Comparison of ENCODE assay signal across 33 cellular contexts in genomic region chr2:48824116-48824515, GRCh38.
"Had no signal": no experiment of that assay in that cellular context is flagged by ENCODE, and none has a peak within 500 bp of the region (broad histone marks: within the 10 kb centered on the region; RNA-seq: fewer than 3 reads in every experiment).

No MANE protein-coding gene starts in this region.

- H3K9me3 Mint-ChIP-seq: activated CD4-positive, alpha-beta memory T cell treated with anti-CD3 and anti-CD28 coated beads, Interleukin-2, amount 10 ng/mL, durations not matched to agents 7 days and 5 days; activated CD4-positive, alpha-beta T cell treated with anti-CD3 and anti-CD28 coated beads, Interleukin-2, amount 10 ng/mL, durations not matched to agents 7 days and 5 days; activated T-cell treated with anti-CD3 and anti-CD28 coated beads, Interleukin-2, amount 50 U/mL, for 4 hours; brain; endodermal cell; T-helper 2 cell treated with Interferon-gamma antibody and Interleukin-4, amounts not matched to agents 5 μg/mL and 100 μg/mL, for 36 hours had no signal

- ATAC-seq: activated T-cell treated with anti-CD3 and anti-CD28 coated beads, Interleukin-2, amount 50 U/mL, for 4 hours; activated T-helper 17 cell treated with anti-CD3 and anti-CD28 coated beads, Interleukin-2, amount 50 U/mL, for 72 hours; gastroesophageal sphincter; heart right ventricle; T-helper 17 cell had no signal

- H3K36me3 Mint-ChIP-seq: activated naive CD8-positive, alpha-beta T cell; brain had no signal

- H3K27me3 ChIP-seq: adrenal gland, breast epithelium, cardiac muscle cell, colonic mucosa, esophagus squamous epithelium, gastroesophageal sphincter had no signal

- DNase-seq: activated CD4-positive, alpha-beta memory T cell treated with anti-CD3 and anti-CD28 coated beads, Interleukin-2, amount 10 ng/mL, durations not matched to agents 7 days and 5 days; activated CD4-positive, alpha-beta T cell treated with anti-CD3 and anti-CD28 coated beads for 1 hour; activated CD4-positive, alpha-beta T cell treated with anti-CD3 and anti-CD28 coated beads for 4 hours; activated CD4-positive, alpha-beta T cell treated with anti-CD3 and anti-CD28 coated beads, Interleukin-2, amount 10 ng/mL, durations not matched to agents 7 days and 5 days; activated CD4-positive, alpha-beta T cell treated with anti-CD3 and anti-CD28 coated beads, Interleukin-2, amount 50 U/mL, for 4 hours; activated CD8-positive, alpha-beta memory T cell treated with anti-CD3 and anti-CD28 coated beads, Interleukin-2, amount 50 U/mL, for 48 hours; activated effector memory CD4-positive, alpha-beta T cell treated with Interleukin-2 at 50 U/mL for 16 hours; activated gamma-delta T cell treated with Interleukin-2 at 50 U/mL for 16 hours; activated naive CD4-positive, alpha-beta T cell treated with anti-CD3 and anti-CD28 coated beads, Interleukin-2, amount 50 U/mL, for 16 hours; activated naive CD4-positive, alpha-beta T cell treated with Interleukin-2 at 50 U/mL for 16 hours; activated T-cell treated with anti-CD3 and anti-CD28 coated beads for 4 hours; activated T-cell treated with anti-CD3 and anti-CD28 coated beads, Interleukin-2, amount 50 U/mL, for 4 hours; adrenal gland; amygdala; aorta; central memory CD4-positive, alpha-beta T cell; cerebellar nuclear complex; colonic mucosa; effector memory CD4-positive, alpha-beta T cell; endodermal cell; erythroblast; esophagus squamous epithelium; foreskin melanocyte; heart right ventricle; T-helper 1 cell; T-helper 17 cell had no signal

- H3K4me3 ChIP-seq: adrenal gland, breast epithelium, cardiac muscle cell, colonic mucosa, esophagus squamous epithelium, gastroesophageal sphincter, heart right ventricle had no signal

- H3K27me3 Mint-ChIP-seq: activated CD4-positive, alpha-beta memory T cell treated with anti-CD3 and anti-CD28 coated beads, Interleukin-2, amount 10 ng/mL, durations not matched to agents 7 days and 5 days; activated CD4-positive, alpha-beta T cell treated with anti-CD3 and anti-CD28 coated beads, Interleukin-2, amount 10 ng/mL, durations not matched to agents 7 days and 5 days; brain had no signal

- H3K27ac ChIP-seq: adrenal gland, breast epithelium, cardiac muscle cell, colonic mucosa, esophagus squamous epithelium, gastroesophageal sphincter, heart right ventricle had no signal

- H3K4me1 ChIP-seq: adrenal gland, breast epithelium, colonic mucosa, esophagus squamous epithelium, gastroesophageal sphincter, heart right ventricle had no signal

- H3K9me3 ChIP-seq: adrenal gland, breast epithelium, colonic mucosa, esophagus squamous epithelium, gastroesophageal sphincter, heart right ventricle had no signal

- H3K4me3 Mint-ChIP-seq: activated CD4-positive, alpha-beta memory T cell treated with anti-CD3 and anti-CD28 coated beads, Interleukin-2, amount 10 ng/mL, durations not matched to agents 7 days and 5 days; activated CD4-positive, alpha-beta T cell treated with anti-CD3 and anti-CD28 coated beads, Interleukin-2, amount 10 ng/mL, durations not matched to agents 7 days and 5 days; activated naive CD8-positive, alpha-beta T cell; activated T-cell treated with anti-CD3 and anti-CD28 coated beads, Interleukin-2, amount 50 U/mL, for 4 hours; activated T-helper 17 cell treated with anti-CD3 and anti-CD28 coated beads, Interleukin-2, amount 50 U/mL, for 72 hours; brain; endodermal cell; T-helper 2 cell treated with Interferon-gamma antibody and Interleukin-4, amounts not matched to agents 5 μg/mL and 100 μg/mL, for 36 hours had no signal

- H3K27ac Mint-ChIP-seq: activated CD4-positive, alpha-beta memory T cell treated with anti-CD3 and anti-CD28 coated beads, Interleukin-2, amount 10 ng/mL, durations not matched to agents 7 days and 5 days; activated CD4-positive, alpha-beta T cell treated with anti-CD3 and anti-CD28 coated beads, Interleukin-2, amount 10 ng/mL, durations not matched to agents 7 days and 5 days; activated naive CD8-positive, alpha-beta T cell; activated T-helper 17 cell treated with anti-CD3 and anti-CD28 coated beads, Interleukin-2, amount 50 U/mL, for 72 hours; brain; endodermal cell; T-helper 17 cell; T-helper 2 cell treated with Interferon-gamma antibody and Interleukin-4, amounts not matched to agents 5 μg/mL and 100 μg/mL, for 36 hours had no signal

- H3K4me1 Mint-ChIP-seq: activated CD4-positive, alpha-beta memory T cell treated with anti-CD3 and anti-CD28 coated beads, Interleukin-2, amount 10 ng/mL, durations not matched to agents 7 days and 5 days; activated CD4-positive, alpha-beta T cell treated with anti-CD3 and anti-CD28 coated beads, Interleukin-2, amount 10 ng/mL, durations not matched to agents 7 days and 5 days; activated T-helper 17 cell treated with anti-CD3 and anti-CD28 coated beads, Interleukin-2, amount 50 U/mL, for 72 hours; brain; T-helper 17 cell had no signal

- H3K36me3 ChIP-seq: adrenal gland, breast epithelium, cardiac muscle cell, colonic mucosa, esophagus squamous epithelium, gastroesophageal sphincter, heart right ventricle had no signal
